ENCODE assay signal across 2 cellular contexts in genomic region chr18:79451237-79452125, GRCh38.
TF ChIP-seq lines count a peak whose summit lies in the region.

No MANE protein-coding gene starts in this region.

TF ChIP-seq in HCT116, 20 proteins besides CTCF, POLR2A, EP300 and RAD21 (continued from another document):
- TF ChIP-seq ZBTB33 (IDR thresholded peaks at IDR 0.05; ENCODE audit: extremely low read depth, insufficient replicate concordance, low read length): no peak
- TF ChIP-seq SIN3A (IDR thresholded peaks at IDR 0.05; ENCODE audit: low read depth): no peak
- no peak for TF ChIP-seq FOSL1 (IDR thresholded peaks at IDR 0.05; ENCODE audit: low read depth)
- TF ChIP-seq SP1 (IDR thresholded peaks at IDR 0.05; ENCODE audit: low read depth): no peak
- TF ChIP-seq ELF1 (IDR thresholded peaks at IDR 0.05; ENCODE audit: borderline replicate concordance, low read depth): no peak
- no peak for TF ChIP-seq REST (IDR thresholded peaks at IDR 0.05; ENCODE audit: low read depth)
- TF ChIP-seq YY1 (IDR thresholded peaks at IDR 0.05; ENCODE audit: extremely low read depth, insufficient replicate concordance, low read depth, low read length): no peak

TF ChIP-seq in WTC11, 78 proteins besides CTCF, POLR2A, EP300 and RAD21:
- TF ChIP-seq AFF4 (CRISPR knock-in tag; IDR thresholded peaks at IDR 0.05; ENCODE audit: borderline replicate concordance): no peak
- no peak for TF ChIP-seq MYBL2 (CRISPR knock-in tag; IDR thresholded peaks at IDR 0.05)
- no peak for TF ChIP-seq E2F5 (CRISPR knock-in tag; IDR thresholded peaks at IDR 0.05)
- no peak for TF ChIP-seq SOX15 (CRISPR knock-in tag; IDR thresholded peaks at IDR 0.05)
- TF ChIP-seq, protein P1, sequence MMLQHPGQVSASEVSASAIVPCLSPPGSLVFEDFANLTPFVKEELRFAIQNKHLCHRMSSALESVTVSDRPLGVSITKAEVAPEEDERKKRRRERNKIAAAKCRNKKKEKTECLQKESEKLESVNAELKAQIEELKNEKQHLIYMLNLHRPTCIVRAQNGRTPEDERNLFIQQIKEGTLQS (CRISPR knock-in tag; conservative IDR thresholded peaks at IDR 0.05): no peak
- no peak for TF ChIP-seq ZNF219 (CRISPR knock-in tag; IDR thresholded peaks at IDR 0.05; ENCODE audit: borderline replicate concordance)
- TF ChIP-seq CREB1 (CRISPR knock-in tag; IDR thresholded peaks at IDR 0.05): no peak
- TF ChIP-seq GABPB1 (CRISPR knock-in tag; IDR thresholded peaks at IDR 0.05): no peak
